In the genomic region with DNA sequence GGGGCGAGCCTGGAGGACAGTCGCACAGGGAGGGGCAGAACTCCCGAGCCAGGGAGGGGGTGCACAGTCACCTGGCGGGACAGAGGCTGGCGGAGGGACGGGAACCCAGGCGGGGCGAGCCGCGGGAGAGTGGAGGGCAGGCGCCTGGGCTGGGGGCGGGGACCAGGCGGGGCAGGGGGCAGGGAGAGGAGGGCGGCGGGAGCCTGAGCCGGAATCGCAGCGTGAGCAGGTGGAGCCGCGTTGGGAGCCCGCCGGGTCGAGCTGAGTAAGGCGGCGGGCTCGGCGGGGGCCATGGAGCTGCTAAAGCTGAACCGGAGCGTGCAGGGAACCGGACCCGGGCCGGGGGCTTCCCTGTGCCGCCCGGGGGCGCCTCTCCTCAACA, we compare ENCODE assay signal across 10 cellular contexts. TPM values are rescaled to one million over a fixed set of nuclear protein-coding genes. Genes with fewer than 3 reads are reported as not detected.
DNase-seq lines count a peak whose midpoint lies in the region; ATAC-seq and TF ChIP-seq lines count a peak whose summit lies in the region.
"Had no signal": no experiment of that assay in that cellular context is flagged by ENCODE, and none has a peak within 500 bp of the region (broad histone marks: within the 10 kb centered on the region; RNA-seq: fewer than 3 reads in every experiment).

TSS of gene CCKBR (plus strand) at position 201 of the 382 bp plus-strand sequence. CDS start at position 292, 91 bp downstream.

- TF ChIP-seq POLR2A in stomach (IDR thresholded peaks at IDR 0.05), result no peak

- peak in 1 of 2 donors; percentile 75 for DNase-seq in cardiac muscle cell (ENCODE audit: low read depth in 1 of 2, low spot score in 1 of 2)
- DNase-seq in Right ventricle myocardium inferior (ENCODE audit: missing footprints), result no peak
- no peak for DNase-seq in kidney epithelial cell (ENCODE audit: low read depth)
- peak; percentile 81 for DNase-seq in stomach
- no peak for DNase-seq in dedifferentiated amniotic fluid mesenchymal stem cell (ENCODE audit: extremely low spot score)

- peak within 1 kb of the TSS; percentile 41 for H3K4me3 ChIP-seq in cardiac muscle cell
- H3K4me3 ChIP-seq in kidney epithelial cell (ENCODE audit: low read depth, low read length), result peak within 1 kb of the TSS; percentile 26
- peak within 1 kb of the TSS; percentile 42 to 58 (median 49) for H3K4me3 ChIP-seq in stomach

- no peak for TF ChIP-seq CTCF in cardiac muscle cell (IDR thresholded peaks at IDR 0.05; ENCODE audit: low read depth, low read length)
- no peak for TF ChIP-seq CTCF in kidney epithelial cell (IDR thresholded peaks at IDR 0.05; ENCODE audit: insufficient read depth, low read length, poor library complexity, severe bottlenecking)
- TF ChIP-seq CTCF in stomach (IDR thresholded peaks at IDR 0.05), result no peak

- intact Hi-C loops in Right ventricle myocardium inferior (cut with DNase I), result no loop called here
- intact Hi-C loops in stomach (cut with DNase I; ENCODE audit: low total_unique reads), result loop anchor here (10.0 kb wide), 1 partner anchor 55 kb away; no protein-coding TSS in a partner anchor

- WGBS in stomach, 5 donors, result 1 to 2% (median 1%) methylated on average over 25 to 35 of the region's 35 CpGs

- H3K27ac ChIP-seq in cardiac muscle cell (no peak within 1 kb of the TSS), angular gyrus (ENCODE audit: low read depth, low read length) (peak within 1 kb of the TSS; percentile 68), stomach (peak within 1 kb of the TSS; percentile 65 to 90 (median 82))

- no peak for ATAC-seq in Right ventricle myocardium inferior
- no peak for ATAC-seq in GM18517 (IDR thresholded peaks at IDR 0.05; ENCODE audit: unreplicated experiment)
- ATAC-seq in HG03469 (IDR thresholded peaks at IDR 0.05; ENCODE audit: unreplicated experiment), result no peak

- no peak for TF ChIP-seq EP300 in stomach (IDR thresholded peaks at IDR 0.05)

- H3K4me1 ChIP-seq in cardiac muscle cell (ENCODE audit: low read depth), result no peaks in the 10 kb centered on the region
- H3K4me1 ChIP-seq in stomach, result peaks cover 15 to 34% (median 29%) of the 10 kb centered on the region in 4 donors

- H3K36me3 ChIP-seq in cardiac muscle cell, result no peaks in the 10 kb centered on the region
- H3K36me3 ChIP-seq in kidney epithelial cell (ENCODE audit: control insufficient read depth, insufficient read depth, low read length), result no peaks in the 10 kb centered on the region
- H3K36me3 ChIP-seq in stomach, result peaks cover 0 to 6% (median 0%) of the 10 kb centered on the region in 4 donors

- H3K27me3 ChIP-seq in cardiac muscle cell (no peaks in the 10 kb centered on the region), kidney epithelial cell (ENCODE audit: control insufficient read depth, insufficient read depth, low read length) (peaks cover 43% of the 10 kb centered on the region), stomach (peaks cover 5 to 47% (median 23%) of the 10 kb centered on the region in 3 donors)

- no peaks in the 10 kb centered on the region for H3K9me3 ChIP-seq in cardiac muscle cell (ENCODE audit: low read depth)
- H3K9me3 ChIP-seq in stomach, result no peaks in the 10 kb centered on the region

RNA-seq across cellular contexts. Expression of gene CCKBR, which starts in this region (rescaled TPM):
- total RNA-seq in cardiac muscle cell (4.9 and 5.2 TPM in 2 replicates), Right ventricle myocardium inferior (not detected), kidney epithelial cell (0.21 TPM in 1 of 2 replicates, not detected in the other), stomach (10 to 100 TPM in 4 of 5 donors, not detected in 1; 17.5 to 47.8 (median 30.2) TPM)
- polyA plus RNA-seq in cardiac muscle cell (4.4 and 5.4 TPM in 2 replicates), stomach (10 to 100 TPM in 1 of 3 donors, 1 to 10 TPM in 2; 6.5 to 11.5 (median 7.5) TPM)
- total RNA-seq: Daoy, lung microvascular endothelial cell had no signal
